ENCODE assay signal across 18 cellular contexts in the genomic region with DNA sequence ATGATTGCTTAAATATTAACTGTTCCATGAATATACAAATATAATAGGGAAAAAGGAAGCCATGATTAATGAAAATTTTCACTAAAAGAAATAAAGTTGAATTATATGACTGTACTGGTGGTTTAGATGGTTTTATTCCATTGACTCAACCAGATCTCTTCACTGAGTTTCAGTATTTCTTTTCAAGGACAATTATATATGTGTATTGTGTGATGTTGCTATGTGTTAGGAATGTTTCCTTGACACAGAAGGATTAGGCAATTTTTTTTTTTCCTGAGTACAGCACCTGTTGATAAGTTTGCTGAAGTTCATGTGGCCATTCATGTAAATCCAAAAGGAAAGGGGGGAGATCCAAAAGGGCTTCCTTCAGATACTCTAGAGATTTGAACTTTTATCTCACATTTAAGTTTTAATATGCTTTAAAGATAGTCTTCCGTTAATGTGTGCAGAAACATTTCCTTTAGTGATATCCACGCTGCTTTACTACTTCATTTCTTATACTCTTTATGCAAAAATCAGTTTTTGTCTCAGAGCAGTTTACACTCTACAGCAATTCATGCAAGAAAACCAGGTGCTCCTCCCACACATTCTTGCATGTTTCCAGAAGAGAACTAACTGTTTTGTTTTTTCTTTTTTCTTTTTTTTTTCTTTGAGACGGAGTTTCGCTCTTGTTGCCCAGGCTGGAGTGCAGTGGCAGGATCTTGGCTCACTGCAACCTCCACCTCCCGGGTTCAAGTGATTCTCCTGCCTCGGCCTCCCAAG.
DNase-seq lines count a peak whose midpoint lies in the region; ATAC-seq, FAIRE-seq and TF ChIP-seq lines count a peak whose summit lies in the region.
"Had no signal": no experiment of that assay in that cellular context is flagged by ENCODE, and none has a peak within 500 bp of the region (broad histone marks: within the 10 kb centered on the region; RNA-seq: fewer than 3 reads in every experiment).

No MANE protein-coding gene starts in this region.

- ATAC-seq in GM18909 (IDR thresholded peaks at IDR 0.05; ENCODE audit: poor library complexity, unreplicated experiment) = peak; percentile 51
- ATAC-seq in HG02884 (IDR thresholded peaks at IDR 0.05; ENCODE audit: unreplicated experiment) = peak; percentile 77
- no peak for ATAC-seq in central memory CD8-positive, alpha-beta T cell (replicated peaks; ENCODE audit: extremely low read depth, poor library complexity, severe bottlenecking)
- ATAC-seq in stimulated activated naive B cell treated with anti-CD40 and anti-IgM and Interleukin-4, amounts not matched to agents 10 μg/mL and 1 μg/mL and 100 μg/mL, for 72 hours (replicated peaks) = peak; percentile 61 to 65
- ATAC-seq: activated CD8-positive, alpha-beta memory T cell treated with anti-CD3 and anti-CD28 coated beads, Interleukin-2, amount 10 ng/mL, durations not matched to agents 7 days and 5 days; effector memory CD8-positive, alpha-beta T cell; left lobe of liver; stimulated activated naive CD8-positive, alpha-beta T cell treated with anti-CD3 and anti-CD28 coated beads, Interleukin-15, Interleukin-2, amounts not matched to agents 100 U/mL and 50 U/mL, for 24 hours had no signal

- H3K36me3 Mint-ChIP-seq in central memory CD8-positive, alpha-beta T cell (ENCODE audit: insufficient read depth) = peaks cover 2% of the 10 kb centered on the region
- H3K36me3 Mint-ChIP-seq in stimulated activated naive B cell treated with anti-CD40 and anti-IgM and Interleukin-4, amounts not matched to agents 10 μg/mL and 1 μg/mL and 100 μg/mL, for 72 hours = no peaks in the 10 kb centered on the region
- H3K36me3 Mint-ChIP-seq: activated CD8-positive, alpha-beta memory T cell treated with anti-CD3 and anti-CD28 coated beads, Interleukin-2, amount 10 ng/mL, durations not matched to agents 7 days and 5 days; activated naive CD4-positive, alpha-beta T cell treated with anti-CD3 and anti-CD28 coated beads, Interleukin-2, amount 50 U/mL, for 72 hours had no signal

- FAIRE-seq in D721Med (lab: Jason Lieb, UNC) = no peak
- FAIRE-seq: H1 had no signal

- peak overlapping the region; percentile 35 for H3K27ac Mint-ChIP-seq in central memory CD8-positive, alpha-beta T cell (ENCODE audit: low read depth)
- H3K27ac Mint-ChIP-seq in stimulated activated naive B cell treated with anti-CD40 and anti-IgM and Interleukin-4, amounts not matched to agents 10 μg/mL and 1 μg/mL and 100 μg/mL, for 72 hours = no peak overlapping the region
- H3K27ac Mint-ChIP-seq: activated CD8-positive, alpha-beta memory T cell treated with anti-CD3 and anti-CD28 coated beads, Interleukin-2, amount 10 ng/mL, durations not matched to agents 7 days and 5 days; activated naive CD4-positive, alpha-beta T cell treated with anti-CD3 and anti-CD28 coated beads, Interleukin-2, amount 50 U/mL, for 72 hours; activated T-helper 1 cell treated with anti-CD3 and anti-CD28 coated beads, Interleukin-12 subunit alpha, Interleukin-12 subunit beta, Interleukin-2, Interleukin-4 antibody, amounts not matched to agents 30 ng/mL and 10 ng/mL and 1 ng/mL, durations not matched to agents 14 hours and 24 hours and 36 hours; effector memory CD8-positive, alpha-beta T cell had no signal

- no peaks in the 10 kb centered on the region for H3K9me3 Mint-ChIP-seq in central memory CD8-positive, alpha-beta T cell
- no peaks in the 10 kb centered on the region for H3K9me3 Mint-ChIP-seq in stimulated activated naive B cell treated with anti-CD40 and anti-IgM and Interleukin-4, amounts not matched to agents 10 μg/mL and 1 μg/mL and 100 μg/mL, for 72 hours
- H3K9me3 Mint-ChIP-seq: activated naive CD4-positive, alpha-beta T cell treated with anti-CD3 and anti-CD28 coated beads, Interleukin-2, amount 50 U/mL, for 72 hours; activated T-helper 1 cell treated with anti-CD3 and anti-CD28 coated beads, Interleukin-12 subunit alpha, Interleukin-12 subunit beta, Interleukin-2, Interleukin-4 antibody, amounts not matched to agents 30 ng/mL and 10 ng/mL and 1 ng/mL, durations not matched to agents 14 hours and 24 hours and 36 hours; effector memory CD8-positive, alpha-beta T cell had no signal

- H3K4me3 Mint-ChIP-seq in central memory CD8-positive, alpha-beta T cell = no peak overlapping the region
- peak overlapping the region in 1 of 2 donors; percentile 41 for H3K4me3 Mint-ChIP-seq in stimulated activated naive B cell treated with anti-CD40 and anti-IgM and Interleukin-4, amounts not matched to agents 10 μg/mL and 1 μg/mL and 100 μg/mL, for 72 hours
- H3K4me3 Mint-ChIP-seq: activated CD8-positive, alpha-beta memory T cell treated with anti-CD3 and anti-CD28 coated beads, Interleukin-2, amount 10 ng/mL, durations not matched to agents 7 days and 5 days; activated T-helper 1 cell treated with anti-CD3 and anti-CD28 coated beads, Interleukin-12 subunit alpha, Interleukin-12 subunit beta, Interleukin-2, Interleukin-4 antibody, amounts not matched to agents 30 ng/mL and 10 ng/mL and 1 ng/mL, durations not matched to agents 14 hours and 24 hours and 36 hours; effector memory CD8-positive, alpha-beta T cell; neural crest cell had no signal

- DNase-seq in central memory CD8-positive, alpha-beta T cell (ENCODE audit: low spot score in 2 of 2) = no peak
- DNase-seq in stimulated activated naive B cell treated with anti-CD40 and anti-IgM and Interleukin-4, amounts not matched to agents 10 μg/mL and 1 μg/mL and 100 μg/mL, for 72 hours = no peak
- DNase-seq in NOMO-1 treated with dmso at 0.1 percent for 144 hours (lab: John Stamatoyannopoulos, UW; ENCODE audit: unreplicated experiment) (no peak), D721Med (ENCODE audit: insufficient read length, low spot score) (no peak), DMS79 (lab: John Stamatoyannopoulos, UW) (no peak)
- DNase-seq: activated CD4-positive, alpha-beta T cell treated with anti-CD3 and anti-CD28 coated beads for 4 hours; activated CD8-positive, alpha-beta memory T cell treated with anti-CD3 and anti-CD28 coated beads, Interleukin-2, amount 10 ng/mL, durations not matched to agents 7 days and 5 days; effector memory CD8-positive, alpha-beta T cell; MM.1S; SHP77; stimulated activated naive CD8-positive, alpha-beta T cell treated with anti-CD3 and anti-CD28 coated beads, Interleukin-15, Interleukin-2, amounts not matched to agents 100 U/mL and 50 U/mL, for 24 hours had no signal

- no peaks in the 10 kb centered on the region for H3K4me1 Mint-ChIP-seq in central memory CD8-positive, alpha-beta T cell
- peaks cover 3 to 5% of the 10 kb centered on the region in 2 donors for H3K4me1 Mint-ChIP-seq in stimulated activated naive B cell treated with anti-CD40 and anti-IgM and Interleukin-4, amounts not matched to agents 10 μg/mL and 1 μg/mL and 100 μg/mL, for 72 hours
- H3K4me1 Mint-ChIP-seq: activated CD8-positive, alpha-beta memory T cell treated with anti-CD3 and anti-CD28 coated beads, Interleukin-2, amount 10 ng/mL, durations not matched to agents 7 days and 5 days had no signal

- no peaks in the 10 kb centered on the region for H3K27me3 Mint-ChIP-seq in central memory CD8-positive, alpha-beta T cell
- no peaks in the 10 kb centered on the region for H3K27me3 Mint-ChIP-seq in stimulated activated naive B cell treated with anti-CD40 and anti-IgM and Interleukin-4, amounts not matched to agents 10 μg/mL and 1 μg/mL and 100 μg/mL, for 72 hours
- H3K27me3 Mint-ChIP-seq: activated CD8-positive, alpha-beta memory T cell treated with anti-CD3 and anti-CD28 coated beads, Interleukin-2, amount 10 ng/mL, durations not matched to agents 7 days and 5 days; effector memory CD8-positive, alpha-beta T cell had no signal

- no peak for TF ChIP-seq CTCF in D721Med (IDR thresholded peaks at IDR 0.05; ENCODE audit: insufficient read depth, missing control alignments)
